Comparison of ENCODE assay signal across 26 cellular contexts in the genomic region with DNA sequence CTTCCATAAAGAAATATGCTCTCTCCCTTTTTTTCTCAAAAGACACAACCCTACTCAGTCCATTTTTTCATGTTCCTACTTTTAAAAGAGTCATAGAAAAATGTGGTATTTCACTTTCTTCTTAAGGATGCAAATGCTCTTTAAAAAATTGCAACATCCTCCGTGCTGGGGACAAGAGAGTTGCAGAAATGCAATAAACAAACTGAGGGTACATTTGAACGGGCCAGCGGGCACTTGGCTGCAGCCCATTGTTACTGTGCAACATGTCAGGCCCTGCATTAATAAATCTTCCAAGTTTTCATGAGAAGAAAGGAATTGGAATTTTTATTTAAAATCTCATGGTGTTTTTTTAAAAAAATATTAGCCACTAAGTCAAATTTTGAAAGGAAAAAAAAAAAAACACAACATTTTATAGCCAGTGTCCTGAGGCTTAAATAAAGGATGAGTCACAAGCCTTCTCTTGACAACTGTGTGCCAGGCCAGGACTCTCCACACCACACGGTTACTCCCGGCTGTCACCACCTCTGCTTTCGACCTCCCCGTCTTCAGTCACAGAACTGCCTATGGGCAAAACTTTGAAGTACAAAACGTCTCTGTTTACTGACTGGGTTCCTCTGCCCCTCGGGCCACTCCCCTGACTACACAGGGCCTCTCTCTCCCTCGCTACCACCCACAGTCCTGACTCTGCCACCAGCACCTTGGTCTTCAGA. TPM values are rescaled to one million over a fixed set of nuclear protein-coding genes. Genes with fewer than 3 reads are reported as not detected.
DNase-seq lines count a peak whose midpoint lies in the region; ATAC-seq and TF ChIP-seq lines count a peak whose summit lies in the region.
"Had no signal": no experiment of that assay in that cellular context is flagged by ENCODE, and none has a peak within 500 bp of the region (broad histone marks: within the 10 kb centered on the region; RNA-seq: fewer than 3 reads in every experiment).

No MANE protein-coding gene starts in this region.

- no peak overlapping the region for H3K27ac ChIP-seq in esophagus squamous epithelium
- H3K27ac ChIP-seq: ovary, tibial artery had no signal

- no peaks in the 10 kb centered on the region for H3K4me1 Mint-ChIP-seq in WTC11
- H3K4me1 Mint-ChIP-seq: CD4-positive, alpha-beta memory T cell; stimulated activated effector memory CD8-positive, alpha-beta T cell treated with anti-CD3 and anti-CD28 coated beads, Interleukin-12 subunit alpha, Interleukin-12 subunit beta, amount 100 ng/mL, for 72 hours had no signal

- POLR2A ChIA-PET in WTC11 (lab: Charles Lee), result no interaction called here

- H3K4me3 ChIP-seq in esophagus squamous epithelium, result no peak overlapping the region
- H3K4me3 ChIP-seq: GM12878, HAP-1, mucosa of descending colon, ovary, tibial artery had no signal

- intact Hi-C loops in Right ventricle myocardium inferior (cut with DNase I), result no loop called here
- intact Hi-C loops in cardiac septum (cut with DNase I), result no loop called here
- intact Hi-C loops in esophagus squamous epithelium (cut with DNase I), result no loop called here

- H3K9me3 Mint-ChIP-seq in WTC11, result no peaks in the 10 kb centered on the region
- H3K9me3 Mint-ChIP-seq: activated naive CD8-positive, alpha-beta T cell treated with anti-CD3 and anti-CD28 coated beads for 36 hours; stimulated activated effector memory CD8-positive, alpha-beta T cell treated with anti-CD3 and anti-CD28 coated beads, Interleukin-12 subunit alpha, Interleukin-12 subunit beta, amount 100 ng/mL, for 72 hours had no signal

- TF ChIP-seq CTCF in WTC11 (IDR thresholded peaks at IDR 0.05), result no peak
- no peak for TF ChIP-seq CTCF in esophagus squamous epithelium (IDR thresholded peaks at IDR 0.05)

- no peak overlapping the region for H3K4me3 Mint-ChIP-seq in WTC11
- H3K4me3 Mint-ChIP-seq: activated naive CD8-positive, alpha-beta T cell treated with anti-CD3 and anti-CD28 coated beads for 36 hours; CD4-positive, alpha-beta memory T cell; stimulated activated effector memory CD8-positive, alpha-beta T cell treated with anti-CD3 and anti-CD28 coated beads, Interleukin-12 subunit alpha, Interleukin-12 subunit beta, amount 100 ng/mL, for 72 hours had no signal

- no peaks in the 10 kb centered on the region for H3K4me1 ChIP-seq in esophagus squamous epithelium
- H3K4me1 ChIP-seq: HAP-1, tibial artery had no signal

- WGBS in esophagus squamous epithelium, 2 donors, result 42 to 50% methylated on average over 10 of the region's 10 CpGs

- no peaks in the 10 kb centered on the region for H3K9me3 ChIP-seq in esophagus squamous epithelium
- H3K9me3 ChIP-seq: HAP-1, mucosa of descending colon, ovary, SK-N-SH, tibial artery had no signal

- no peaks in the 10 kb centered on the region for H3K27me3 Mint-ChIP-seq in WTC11 (ENCODE audit: low read depth)
- H3K27me3 Mint-ChIP-seq: activated naive CD8-positive, alpha-beta T cell treated with anti-CD3 and anti-CD28 coated beads for 36 hours had no signal

- CTCF ChIA-PET in WTC11 (lab: Charles Lee), result interaction anchor here (1.7 kb wide), 1 partner anchor 29 kb away, joined by 8 read pairs; no protein-coding TSS in a partner anchor

- no peak for TF ChIP-seq POLR2A in esophagus squamous epithelium (IDR thresholded peaks at IDR 0.05)

- DNase-seq in Right ventricle myocardium inferior (ENCODE audit: missing footprints) (no peak), cardiac septum (ENCODE audit: low spot score) (no peak), WTC11 (ENCODE audit: low spot score) (no peak), islet precursor cell (peak; percentile 67), NCI-H69 (lab: John Stamatoyannopoulos, UW) (no peak), esophagus squamous epithelium (lab: John Stamatoyannopoulos, UW) (no peak), NCI-H187 (lab: John Stamatoyannopoulos, UW) (no peak)
- DNase-seq in activated CD4-positive, alpha-beta T cell treated with anti-CD3 and anti-CD28 coated beads for 48 hours, result no peak
- DNase-seq: 8988T; activated CD4-positive, alpha-beta T cell treated with anti-CD3 and anti-CD28 coated beads, Interleukin-2, amount 50 U/mL, for 48 hours; activated naive CD8-positive, alpha-beta T cell treated with anti-CD3 and anti-CD28 coated beads for 36 hours; activated T-cell treated with anti-CD3 and anti-CD28 coated beads, Interleukin-2, amount 50 U/mL, for 48 hours; CD4-positive, alpha-beta memory T cell; DND-41; left cardiac atrium; MM.1S; mucosa of descending colon; NCI-H2029; NCI-H524; SK-N-SH; tibial artery had no signal

- peak; percentile 69 for ATAC-seq in Right ventricle myocardium inferior
- ATAC-seq in WTC11, result no peak; the same call in 1 of the 2 replicates
- ATAC-seq: esophagus mucosa; GM12878; mucosa of descending colon; stimulated activated effector memory CD8-positive, alpha-beta T cell treated with anti-CD3 and anti-CD28 coated beads, Interleukin-12 subunit alpha, Interleukin-12 subunit beta, amount 100 ng/mL, for 72 hours had no signal

- no peaks in the 10 kb centered on the region for H3K27me3 ChIP-seq in esophagus squamous epithelium
- H3K27me3 ChIP-seq: ovary, tibial artery had no signal

- H3K36me3 Mint-ChIP-seq in WTC11, result no peaks in the 10 kb centered on the region
- H3K36me3 Mint-ChIP-seq: activated naive CD8-positive, alpha-beta T cell treated with anti-CD3 and anti-CD28 coated beads for 36 hours; CD4-positive, alpha-beta memory T cell; stimulated activated effector memory CD8-positive, alpha-beta T cell treated with anti-CD3 and anti-CD28 coated beads, Interleukin-12 subunit alpha, Interleukin-12 subunit beta, amount 100 ng/mL, for 72 hours had no signal

- H3K36me3 ChIP-seq in esophagus squamous epithelium, result no peaks in the 10 kb centered on the region
- H3K36me3 ChIP-seq: HAP-1, ovary, tibial artery had no signal

- peak overlapping the region; percentile 61; the same call in 1 of the 2 replicates for H3K27ac Mint-ChIP-seq in WTC11
- H3K27ac Mint-ChIP-seq: activated naive CD8-positive, alpha-beta T cell treated with anti-CD3 and anti-CD28 coated beads for 36 hours; stimulated activated effector memory CD8-positive, alpha-beta T cell treated with anti-CD3 and anti-CD28 coated beads, Interleukin-12 subunit alpha, Interleukin-12 subunit beta, amount 100 ng/mL, for 72 hours had no signal

TF ChIP-seq in WTC11, 78 proteins besides CTCF, POLR2A, EP300 and RAD21 (continues in another document):
- no peak for TF ChIP-seq GABPB1 (CRISPR knock-in tag; IDR thresholded peaks at IDR 0.05)
- TF ChIP-seq, protein P1, sequence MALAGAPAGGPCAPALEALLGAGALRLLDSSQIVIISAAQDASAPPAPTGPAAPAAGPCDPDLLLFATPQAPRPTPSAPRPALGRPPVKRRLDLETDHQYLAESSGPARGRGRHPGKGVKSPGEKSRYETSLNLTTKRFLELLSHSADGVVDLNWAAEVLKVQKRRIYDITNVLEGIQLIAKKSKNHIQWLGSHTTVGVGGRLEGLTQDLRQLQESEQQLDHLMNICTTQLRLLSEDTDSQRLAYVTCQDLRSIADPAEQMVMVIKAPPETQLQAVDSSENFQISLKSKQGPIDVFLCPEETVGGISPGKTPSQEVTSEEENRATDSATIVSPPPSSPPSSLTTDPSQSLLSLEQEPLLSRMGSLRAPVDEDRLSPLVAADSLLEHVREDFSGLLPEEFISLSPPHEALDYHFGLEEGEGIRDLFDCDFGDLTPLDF (CRISPR knock-in tag; IDR thresholded peaks at IDR 0.05), result no peak
- TF ChIP-seq TCF7 (CRISPR knock-in tag; IDR thresholded peaks at IDR 0.05; ENCODE audit: low read depth), result no peak
- TF ChIP-seq, protein P2, sequence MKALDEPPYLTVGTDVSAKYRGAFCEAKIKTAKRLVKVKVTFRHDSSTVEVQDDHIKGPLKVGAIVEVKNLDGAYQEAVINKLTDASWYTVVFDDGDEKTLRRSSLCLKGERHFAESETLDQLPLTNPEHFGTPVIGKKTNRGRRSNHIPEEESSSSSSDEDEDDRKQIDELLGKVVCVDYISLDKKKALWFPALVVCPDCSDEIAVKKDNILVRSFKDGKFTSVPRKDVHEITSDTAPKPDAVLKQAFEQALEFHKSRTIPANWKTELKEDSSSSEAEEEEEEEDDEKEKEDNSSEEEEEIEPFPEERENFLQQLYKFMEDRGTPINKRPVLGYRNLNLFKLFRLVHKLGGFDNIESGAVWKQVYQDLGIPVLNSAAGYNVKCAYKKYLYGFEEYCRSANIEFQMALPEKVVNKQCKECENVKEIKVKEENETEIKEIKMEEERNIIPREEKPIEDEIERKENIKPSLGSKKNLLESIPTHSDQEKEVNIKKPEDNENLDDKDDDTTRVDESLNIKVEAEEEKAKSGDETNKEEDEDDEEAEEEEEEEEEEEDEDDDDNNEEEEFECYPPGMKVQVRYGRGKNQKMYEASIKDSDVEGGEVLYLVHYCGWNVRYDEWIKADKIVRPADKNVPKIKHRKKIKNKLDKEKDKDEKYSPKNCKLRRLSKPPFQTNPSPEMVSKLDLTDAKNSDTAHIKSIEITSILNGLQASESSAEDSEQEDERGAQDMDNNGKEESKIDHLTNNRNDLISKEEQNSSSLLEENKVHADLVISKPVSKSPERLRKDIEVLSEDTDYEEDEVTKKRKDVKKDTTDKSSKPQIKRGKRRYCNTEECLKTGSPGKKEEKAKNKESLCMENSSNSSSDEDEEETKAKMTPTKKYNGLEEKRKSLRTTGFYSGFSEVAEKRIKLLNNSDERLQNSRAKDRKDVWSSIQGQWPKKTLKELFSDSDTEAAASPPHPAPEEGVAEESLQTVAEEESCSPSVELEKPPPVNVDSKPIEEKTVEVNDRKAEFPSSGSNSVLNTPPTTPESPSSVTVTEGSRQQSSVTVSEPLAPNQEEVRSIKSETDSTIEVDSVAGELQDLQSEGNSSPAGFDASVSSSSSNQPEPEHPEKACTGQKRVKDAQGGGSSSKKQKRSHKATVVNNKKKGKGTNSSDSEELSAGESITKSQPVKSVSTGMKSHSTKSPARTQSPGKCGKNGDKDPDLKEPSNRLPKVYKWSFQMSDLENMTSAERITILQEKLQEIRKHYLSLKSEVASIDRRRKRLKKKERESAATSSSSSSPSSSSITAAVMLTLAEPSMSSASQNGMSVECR (CRISPR knock-in tag; IDR thresholded peaks at IDR 0.05; ENCODE audit: borderline replicate concordance), result no peak

RNA-seq across cellular contexts. Expression of gene MFF, which starts 57.5 kb away (rescaled TPM):
- total RNA-seq in Right ventricle myocardium inferior (91.5 TPM), cardiac septum (75.6 TPM), WTC11 (2021) (74.4 to 78.5 TPM (median 78.2 TPM) in 3 replicates), esophagus squamous epithelium (10 to 100 TPM; 66.8 to 91.0 (median 84.8) TPM)
